ENCODE assay signal across 8 cellular contexts in the genomic region with DNA sequence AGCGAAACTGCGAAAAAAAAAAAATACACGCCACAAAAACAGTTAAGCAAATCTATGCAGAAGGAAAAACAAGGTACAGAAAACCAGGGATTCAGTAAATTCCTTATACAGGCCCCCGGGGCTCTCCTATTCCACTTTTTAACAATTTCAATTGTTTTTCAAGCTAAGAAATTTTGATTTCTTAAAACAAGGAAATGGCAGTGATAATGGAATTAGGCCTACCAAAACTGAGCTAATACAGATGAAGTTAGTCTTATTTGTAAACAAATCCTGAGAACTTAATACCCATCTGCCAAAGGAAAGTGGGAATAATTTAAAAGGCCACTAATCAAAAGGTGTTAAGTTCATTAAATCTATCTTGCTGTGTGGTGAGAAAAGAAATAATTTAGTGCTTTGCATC. TPM values are rescaled to one million over a fixed set of nuclear protein-coding genes. Genes with fewer than 3 reads are reported as not detected.
"Had no signal": no experiment of that assay in that cellular context is flagged by ENCODE, and none has a peak within 500 bp of the region (broad histone marks: within the 10 kb centered on the region; RNA-seq: fewer than 3 reads in every experiment).

No MANE protein-coding gene starts in this region.

- FAIRE-seq: G401.6, GM12878, GM12891, GM12892, GM18507, GM19239 had no signal

- DNase-seq: GDM1 had no signal

- ATAC-seq: GM12878 had no signal

- H3K4me3 ChIP-seq: GM12878 had no signal

RNA-seq across cellular contexts. Expression of gene XIST, which starts 20.2 kb away (rescaled TPM):
- total RNA-seq: G401 had no signal
